ENCODE assay signal across 11 cellular contexts in genomic region chr3:124774305-124774673, GRCh38. TPM values are rescaled to one million over a fixed set of nuclear protein-coding genes. Genes with fewer than 3 reads are reported as not detected.
DNase-seq lines count a peak whose midpoint lies in the region; ATAC-seq and TF ChIP-seq lines count a peak whose summit lies in the region.
"Had no signal": no experiment of that assay in that cellular context is flagged by ENCODE, and none has a peak within 500 bp of the region (broad histone marks: within the 10 kb centered on the region; RNA-seq: fewer than 3 reads in every experiment).

No MANE protein-coding gene starts in this region.

- no peak overlapping the region for H3K4me3 Mint-ChIP-seq in neural crest cell
- no peak overlapping the region for H3K4me3 Mint-ChIP-seq in stimulated activated naive CD8-positive, alpha-beta T cell treated with anti-CD3 and anti-CD28 coated beads, Interleukin-15, amount 100 ng/mL, for 72 hours
- H3K4me3 Mint-ChIP-seq: activated naive CD8-positive, alpha-beta T cell treated with anti-CD3 and anti-CD28 coated beads, Interleukin-2, amount 50 U/mL, for 24 hours; CD4-positive, CD25-positive, alpha-beta regulatory T cell; T-helper 1 cell treated with Interleukin-12 subunit alpha and Interleukin-12 subunit beta and Interleukin-4 antibody, amounts not matched to agents 30 μg/mL and 1 μg/mL, for 36 hours had no signal

- H3K27ac ChIP-seq in testis, result no peak overlapping the region

- no peak for ATAC-seq in GM18909 (IDR thresholded peaks at IDR 0.05; ENCODE audit: poor library complexity, unreplicated experiment)
- no peak for ATAC-seq in stimulated activated naive CD8-positive, alpha-beta T cell treated with anti-CD3 and anti-CD28 coated beads, Interleukin-15, amount 100 ng/mL, for 72 hours
- ATAC-seq: activated naive CD8-positive, alpha-beta T cell treated with anti-CD3 and anti-CD28 coated beads, Interleukin-2, amount 50 U/mL, for 24 hours had no signal

- H3K9me3 ChIP-seq in NT2/D1 (ENCODE audit: insufficient read depth, low read length), result no peaks in the 10 kb centered on the region
- no peaks in the 10 kb centered on the region for H3K9me3 ChIP-seq in testis

- H3K36me3 ChIP-seq in NT2/D1 (ENCODE audit: insufficient read depth, insufficient read length, low read length), result peaks cover 74% of the 10 kb centered on the region
- H3K36me3 ChIP-seq in testis (ENCODE audit: low read depth, missing control alignments), result no peaks in the 10 kb centered on the region

- peaks cover 67% of the 10 kb centered on the region for H3K4me1 Mint-ChIP-seq in neural crest cell
- no peaks in the 10 kb centered on the region for H3K4me1 Mint-ChIP-seq in stimulated activated naive CD8-positive, alpha-beta T cell treated with anti-CD3 and anti-CD28 coated beads, Interleukin-15, amount 100 ng/mL, for 72 hours
- H3K4me1 Mint-ChIP-seq: activated naive CD8-positive, alpha-beta T cell treated with anti-CD3 and anti-CD28 coated beads, Interleukin-2, amount 50 U/mL, for 24 hours; CD4-positive, CD25-positive, alpha-beta regulatory T cell had no signal

- intact Hi-C loops in testis (cut with DNase I; ENCODE audit: low total_unique reads), result no loop called here

- no peaks in the 10 kb centered on the region for H3K9me3 Mint-ChIP-seq in neural crest cell
- H3K9me3 Mint-ChIP-seq in stimulated activated naive CD8-positive, alpha-beta T cell treated with anti-CD3 and anti-CD28 coated beads, Interleukin-15, amount 100 ng/mL, for 72 hours, result no peaks in the 10 kb centered on the region
- H3K9me3 Mint-ChIP-seq: activated naive CD8-positive, alpha-beta T cell treated with anti-CD3 and anti-CD28 coated beads, Interleukin-2, amount 50 U/mL, for 24 hours; CD4-positive, CD25-positive, alpha-beta regulatory T cell; T-helper 1 cell treated with Interleukin-12 subunit alpha and Interleukin-12 subunit beta and Interleukin-4 antibody, amounts not matched to agents 30 μg/mL and 1 μg/mL, for 36 hours had no signal

- H3K27ac Mint-ChIP-seq in neural crest cell (ENCODE audit: unreplicated experiment), result peak overlapping the region; percentile 38
- H3K27ac Mint-ChIP-seq in stimulated activated naive CD8-positive, alpha-beta T cell treated with anti-CD3 and anti-CD28 coated beads, Interleukin-15, amount 100 ng/mL, for 72 hours, result no peak overlapping the region
- H3K27ac Mint-ChIP-seq: activated naive CD8-positive, alpha-beta T cell treated with anti-CD3 and anti-CD28 coated beads, Interleukin-2, amount 50 U/mL, for 24 hours; CD4-positive, CD25-positive, alpha-beta regulatory T cell; T-helper 1 cell treated with Interleukin-12 subunit alpha and Interleukin-12 subunit beta and Interleukin-4 antibody, amounts not matched to agents 30 μg/mL and 1 μg/mL, for 36 hours had no signal

- peak overlapping the region; percentile 21 for H3K9ac ChIP-seq in NT2/D1 (ENCODE audit: insufficient read length, low read depth)

- H3K4me3 ChIP-seq in NT2/D1 (ENCODE audit: insufficient read length, low read depth) (no peak overlapping the region), fibroblast of the aortic adventitia (ENCODE audit: low read depth, low read length) (no peak overlapping the region), testis (no peak overlapping the region)

- H3K27me3 ChIP-seq in NT2/D1 (ENCODE audit: insufficient read depth, insufficient read length) (no peaks in the 10 kb centered on the region), testis (no peaks in the 10 kb centered on the region)

- DNase-seq in AG08396 (ENCODE audit: low spot score) (peak; percentile 84), NT2/D1 (ENCODE audit: low read depth, low spot score) (peak; percentile 76), fibroblast of the aortic adventitia (ENCODE audit: low read depth) (peak; percentile 87), neural crest cell (ENCODE audit: low read depth, low spot score) (no peak), mesenteric fat pad (ENCODE audit: low spot score) (no peak), testis (no peak)
- no peak for DNase-seq in stimulated activated naive CD8-positive, alpha-beta T cell treated with anti-CD3 and anti-CD28 coated beads, Interleukin-15, amount 100 ng/mL, for 72 hours
- DNase-seq: activated naive CD8-positive, alpha-beta T cell treated with anti-CD3 and anti-CD28 coated beads, Interleukin-2, amount 50 U/mL, for 24 hours; CD4-positive, CD25-positive, alpha-beta regulatory T cell had no signal

- H3K4me1 ChIP-seq in NT2/D1 (ENCODE audit: insufficient read depth, insufficient read length) (peaks cover 19% of the 10 kb centered on the region), testis (peaks cover 33% of the 10 kb centered on the region)

- TF ChIP-seq CTCF in fibroblast of the aortic adventitia (IDR thresholded peaks at IDR 0.05; ENCODE audit: insufficient read depth, low read length), result no peak
- no peak for TF ChIP-seq CTCF in neural crest cell (conservative IDR thresholded peaks at IDR 0.05)
- TF ChIP-seq CTCF in testis (IDR thresholded peaks at IDR 0.05), result no peak

- no peaks in the 10 kb centered on the region for H3K27me3 Mint-ChIP-seq in neural crest cell (ENCODE audit: low read depth)
- H3K27me3 Mint-ChIP-seq in stimulated activated naive CD8-positive, alpha-beta T cell treated with anti-CD3 and anti-CD28 coated beads, Interleukin-15, amount 100 ng/mL, for 72 hours, result peaks cover 31% of the 10 kb centered on the region

- TF ChIP-seq POLR2A in testis (IDR thresholded peaks at IDR 0.05), result no peak

- peaks cover 7% of the 10 kb centered on the region for H3K36me3 Mint-ChIP-seq in neural crest cell (ENCODE audit: low read depth)
- H3K36me3 Mint-ChIP-seq: CD4-positive, CD25-positive, alpha-beta regulatory T cell had no signal

- WGBS in testis, 2 donors, result 33 to 45% methylated on average over 5 of the region's 5 CpGs

RNA-seq across cellular contexts. Expression of gene UMPS, which starts 44.0 kb away (rescaled TPM):
- total RNA-seq in fibroblast of the aortic adventitia (ENCODE audit: low replicate concordance), result 28.6 and 83.3 TPM in 2 replicates
- total RNA-seq in neural crest cell, result 55.6 and 70.7 TPM in 2 replicates
- total RNA-seq in mesenteric fat pad, result 20.8 TPM
- 10 to 100 TPM; 24.6 to 26.8 TPM for total RNA-seq in testis
- polyA plus RNA-seq in testis (ENCODE audit: insufficient read depth, low read depth, low replicate concordance), result 20.0 TPM

Comparison
In these comparisons a context has a peak if more than half of its experiments do, and no peak if none do; other contexts are left out.
1. DNase-seq: peak in AG08396 (single experiment), NT2/D1 (single experiment) and fibroblast of the aortic adventitia (single experiment); none in neural crest cell (single experiment), mesenteric fat pad (single experiment), testis (single experiment) and stimulated activated naive CD8-positive, alpha-beta T cell treated with anti-CD3 and anti-CD28 coated beads, Interleukin-15, amount 100 ng/mL, for 72 hours (0 of 2).